ENCODE assay signal across 9 cellular contexts in genomic region chr9:97109194-97109811, GRCh38.
DNase-seq lines count a peak whose midpoint lies in the region; ATAC-seq and TF ChIP-seq lines count a peak whose summit lies in the region.
"Had no signal": no experiment of that assay in that cellular context is flagged by ENCODE, and none has a peak within 500 bp of the region (broad histone marks: within the 10 kb centered on the region; RNA-seq: fewer than 3 reads in every experiment).

No MANE protein-coding gene starts in this region.

- no peak overlapping the region for H3K9ac ChIP-seq in SK-N-SH
- no peak overlapping the region for H3K9ac ChIP-seq in smooth muscle cell (ENCODE audit: low read depth)

- H3K9me2 ChIP-seq in SK-N-SH, result no peaks in the 10 kb centered on the region

- ATAC-seq in SK-N-SH treated with all-trans-retinoic acid at 6 μM for 48 hours, result no peak
- no peak for ATAC-seq in GM21529 (IDR thresholded peaks at IDR 0.05; ENCODE audit: unreplicated experiment)

- no peaks in the 10 kb centered on the region for H3K27me3 Mint-ChIP-seq in glutamatergic neuron (ENCODE audit: unreplicated experiment)

- H3K27me3 ChIP-seq in SK-N-SH (ENCODE audit: insufficient read depth), result no peaks in the 10 kb centered on the region
- no peaks in the 10 kb centered on the region for H3K27me3 ChIP-seq in smooth muscle cell (ENCODE audit: low read depth)

- H3K36me3 Mint-ChIP-seq in glutamatergic neuron (ENCODE audit: unreplicated experiment), result no peaks in the 10 kb centered on the region
- H3K36me3 Mint-ChIP-seq: CD4-positive, CD25-positive, alpha-beta regulatory T cell had no signal

- H3F3A ChIP-seq in SK-N-SH (replicated peaks; ENCODE audit: insufficient read depth) (no peaks in the 10 kb centered on the region), smooth muscle cell (ENCODE audit: low read depth) (no peaks in the 10 kb centered on the region)

- no peaks in the 10 kb centered on the region for H3K4me1 Mint-ChIP-seq in glutamatergic neuron (ENCODE audit: low read depth, unreplicated experiment)

- no peak for TF ChIP-seq CTCF in SK-N-SH (IDR thresholded peaks at IDR 0.05)
- no peak for TF ChIP-seq CTCF in glutamatergic neuron (IDR thresholded peaks at IDR 0.05; ENCODE audit: partially characterized antibody, unreplicated experiment)
- peak; percentile 22 for TF ChIP-seq CTCF in smooth muscle cell (IDR thresholded peaks at IDR 0.05; ENCODE audit: borderline replicate concordance, insufficient read depth, poor library complexity, severe bottlenecking)

- H3K4me1 ChIP-seq in SK-N-SH (ENCODE audit: control insufficient read depth in 1 of 2, insufficient read depth in 2 of 2, low read depth in 1 of 2, low read length in 1 of 2) (no peaks in the 10 kb centered on the region), smooth muscle cell (ENCODE audit: low read depth) (no peaks in the 10 kb centered on the region)

- 51% methylated on average over 4 of the region's 4 CpGs for WGBS in SK-N-SH (ENCODE audit: low lambda C conversion rate)
- WGBS in smooth muscle cell (ENCODE audit: low lambda C conversion rate), result 22% methylated on average over 4 of the region's 4 CpGs

- H3K9me3 Mint-ChIP-seq in glutamatergic neuron (ENCODE audit: unreplicated experiment), result no peaks in the 10 kb centered on the region

- no peak overlapping the region for H3K4me2 ChIP-seq in SK-N-SH
- H3K4me2 ChIP-seq in smooth muscle cell, result no peak overlapping the region

- POLR2A ChIA-PET in SK-N-SH (lab: Yijun Ruan, JAX), result no interaction called here

- H4K20me1 ChIP-seq in SK-N-SH (ENCODE audit: insufficient read depth) (no peaks in the 10 kb centered on the region), smooth muscle cell (ENCODE audit: low read depth) (no peaks in the 10 kb centered on the region)

- H3K79me2 ChIP-seq in SK-N-SH (ENCODE audit: insufficient read depth), result no peaks in the 10 kb centered on the region
- H3K79me2 ChIP-seq in smooth muscle cell (ENCODE audit: low read depth), result no peaks in the 10 kb centered on the region

- peak; percentile 29; the same call in 1 of the 2 replicates for TF ChIP-seq RAD21 in SK-N-SH (IDR thresholded peaks at IDR 0.05; ENCODE audit: low read length)

- H3K27ac ChIP-seq in SK-N-SH (ENCODE audit: low read depth in 2 of 2, low read length in 1 of 2) (no peak overlapping the region), smooth muscle cell (ENCODE audit: low read depth) (no peak overlapping the region)

- CTCF ChIA-PET in SK-N-SH (lab: Yijun Ruan, JAX), result no interaction called here

- no peak for TF ChIP-seq EP300 in SK-N-SH (IDR thresholded peaks at IDR 0.05; ENCODE audit: borderline replicate concordance in 1 of 2, low read depth in 1 of 2, low read length in 1 of 2)

- H3K9me3 ChIP-seq in SK-N-SH (no peaks in the 10 kb centered on the region), smooth muscle cell (replicated peaks; ENCODE audit: low read depth) (no peaks in the 10 kb centered on the region)

- H2AFZ ChIP-seq in SK-N-SH (ENCODE audit: low read depth), result no peak overlapping the region
- H2AFZ ChIP-seq in smooth muscle cell (ENCODE audit: low read depth), result no peak overlapping the region

- H3K4me3 Mint-ChIP-seq in glutamatergic neuron (ENCODE audit: unreplicated experiment), result no peak overlapping the region

- no peak for DNase-seq in SK-N-SH
- DNase-seq in MV-4-11 (lab: John Stamatoyannopoulos, UW), result peak; percentile 50
- DNase-seq in activated CD4-positive, alpha-beta T cell treated with anti-CD3 and anti-CD28 coated beads, Interleukin-2, amount 50 U/mL, for 48 hours, result peak; percentile 52 to 58
- peak; percentile 54 for DNase-seq in glutamatergic neuron
- no peak for DNase-seq in smooth muscle cell (lab: John Stamatoyannopoulos, UW; ENCODE audit: unreplicated experiment)
- DNase-seq in NCI-H524 treated with DMSO at 0.1 percent for 48 hours (lab: John Stamatoyannopoulos, UW), result no peak

- H3K36me3 ChIP-seq in SK-N-SH (replicated peaks in 1 of 2; ENCODE audit: control insufficient read depth in 1 of 2, insufficient read depth in 2 of 2, low read length in 1 of 2), result no peaks in the 10 kb centered on the region
- H3K36me3 ChIP-seq in smooth muscle cell (ENCODE audit: low read depth), result no peaks in the 10 kb centered on the region

- no peak overlapping the region for H3K27ac Mint-ChIP-seq in glutamatergic neuron (ENCODE audit: unreplicated experiment)
- H3K27ac Mint-ChIP-seq: CD4-positive, CD25-positive, alpha-beta regulatory T cell had no signal

- H3K4me3 ChIP-seq in SK-N-SH (ENCODE audit: low read depth in 2 of 2, low read length in 1 of 2), result no peak overlapping the region; a peak in 1 of 4 replicates
- H3K4me3 ChIP-seq in smooth muscle cell, result no peak overlapping the region

TF ChIP-seq in SK-N-SH, 30 proteins besides CTCF, POLR2A, EP300 and RAD21:
- TF ChIP-seq MEF2A (IDR thresholded peaks at IDR 0.05; ENCODE audit: borderline replicate concordance, low read depth) (no peak), FOSL2 (IDR thresholded peaks at IDR 0.05; ENCODE audit: borderline replicate concordance, low read depth) (no peak), GABPA (IDR thresholded peaks at IDR 0.05; ENCODE audit: low read depth) (no peak)

TF ChIP-seq in SK-N-SH treated with all-trans-retinoic acid at 6 μM for 48 hours, 23 proteins besides CTCF, POLR2A, EP300 and RAD21:
- TF ChIP-seq CREB5 (CRISPR knock-in tag; IDR thresholded peaks at IDR 0.05; ENCODE audit: low read depth) (no peak), ZFP30 (CRISPR knock-in tag; IDR thresholded peaks at IDR 0.05) (no peak), CSDC2 (CRISPR knock-in tag; IDR thresholded peaks at IDR 0.05) (no peak), ZNF8 (CRISPR knock-in tag; IDR thresholded peaks at IDR 0.05) (no peak), ZC3H10 (CRISPR knock-in tag; IDR thresholded peaks at IDR 0.05) (no peak), ISL1 (CRISPR knock-in tag; IDR thresholded peaks at IDR 0.05) (no peak), ZFP3 (CRISPR knock-in tag; IDR thresholded peaks at IDR 0.05) (no peak), ESRRG (CRISPR knock-in tag; IDR thresholded peaks at IDR 0.05) (no peak), RARB (CRISPR knock-in tag; IDR thresholded peaks at IDR 0.05) (no peak), SNAI2 (CRISPR knock-in tag; IDR thresholded peaks at IDR 0.05) (no peak), OSR1 (CRISPR knock-in tag; IDR thresholded peaks at IDR 0.05) (no peak), ZNF70 (CRISPR knock-in tag; IDR thresholded peaks at IDR 0.05) (no peak), ZNF565 (CRISPR knock-in tag; conservative IDR thresholded peaks at IDR 0.05; ENCODE audit: low read depth) (no peak), TOX (CRISPR knock-in tag; IDR thresholded peaks at IDR 0.05; ENCODE audit: borderline replicate concordance) (no peak), POU6F1 (CRISPR knock-in tag; IDR thresholded peaks at IDR 0.05; ENCODE audit: borderline replicate concordance, low read depth) (no peak)
- TF ChIP-seq, protein P1, sequence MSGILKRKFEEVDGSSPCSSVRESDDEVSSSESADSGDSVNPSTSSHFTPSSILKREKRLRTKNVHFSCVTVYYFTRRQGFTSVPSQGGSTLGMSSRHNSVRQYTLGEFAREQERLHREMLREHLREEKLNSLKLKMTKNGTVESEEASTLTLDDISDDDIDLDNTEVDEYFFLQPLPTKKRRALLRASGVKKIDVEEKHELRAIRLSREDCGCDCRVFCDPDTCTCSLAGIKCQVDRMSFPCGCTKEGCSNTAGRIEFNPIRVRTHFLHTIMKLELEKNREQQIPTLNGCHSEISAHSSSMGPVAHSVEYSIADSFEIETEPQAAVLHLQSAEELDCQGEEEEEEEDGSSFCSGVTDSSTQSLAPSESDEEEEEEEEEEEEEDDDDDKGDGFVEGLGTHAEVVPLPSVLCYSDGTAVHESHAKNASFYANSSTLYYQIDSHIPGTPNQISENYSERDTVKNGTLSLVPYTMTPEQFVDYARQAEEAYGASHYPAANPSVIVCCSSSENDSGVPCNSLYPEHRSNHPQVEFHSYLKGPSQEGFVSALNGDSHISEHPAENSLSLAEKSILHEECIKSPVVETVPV (CRISPR knock-in tag; IDR thresholded peaks at IDR 0.05), result no peak

Comparison
In these comparisons a context has a peak if more than half of its experiments do, and no peak if none do; other contexts are left out.
1. DNase-seq: peak in MV-4-11 (single experiment), activated CD4-positive, alpha-beta T cell treated with anti-CD3 and anti-CD28 coated beads, Interleukin-2, amount 50 U/mL, for 48 hours (2 of 2) and glutamatergic neuron (single experiment); none in SK-N-SH (single experiment), smooth muscle cell (single experiment) and NCI-H524 treated with DMSO at 0.1 percent for 48 hours (single experiment).